7 cellular contexts compared by ENCODE assay signal in genomic region chr1:28877132-28877781, GRCh38. TPM values are rescaled to one million over a fixed set of nuclear protein-coding genes. Genes with fewer than 3 reads are reported as not detected.
DNase-seq lines count a peak whose midpoint lies in the region; ATAC-seq, FAIRE-seq and TF ChIP-seq lines count a peak whose summit lies in the region.

No MANE protein-coding gene starts in this region.

- TF ChIP-seq EP300 in upper lobe of left lung (IDR thresholded peaks at IDR 0.05) = no peak

- H3K4me1 ChIP-seq in parathyroid adenoma = no peaks in the 10 kb centered on the region
- peaks cover under 1 to 10% (median 5%) of the 10 kb centered on the region in 4 donors for H3K4me1 ChIP-seq in upper lobe of left lung

- TF ChIP-seq POLR2A in GM12892 (IDR thresholded peaks at IDR 0.05; ENCODE audit: low read depth, low read length) = no peak
- TF ChIP-seq POLR2A in upper lobe of left lung (IDR thresholded peaks at IDR 0.05) = no peak

- no peaks in the 10 kb centered on the region for H3K9me3 ChIP-seq in parathyroid adenoma (ENCODE audit: control insufficient read depth, low read length)
- no peaks in the 10 kb centered on the region for H3K9me3 ChIP-seq in upper lobe of left lung

- H3K36me3 ChIP-seq in parathyroid adenoma (ENCODE audit: control insufficient read depth, insufficient read depth, low read length) (no peaks in the 10 kb centered on the region), upper lobe of left lung (no peaks in the 10 kb centered on the region)

- no peaks in the 10 kb centered on the region for H3K79me2 ChIP-seq in parathyroid adenoma

- H3K4me3 ChIP-seq in parathyroid adenoma (ENCODE audit: low read depth, low read length) (no peak overlapping the region), upper lobe of left lung (no peak overlapping the region)

- DNase-seq in GM12892 (ENCODE audit: insufficient read length) (peak; percentile 60), NAMALWA (ENCODE audit: low spot score) (peak; percentile 78), SK-N-DZ (ENCODE audit: low spot score) (peak; percentile 70), germinal center (ENCODE audit: low spot score) (peak; percentile 77), upper lobe of left lung (peak in 1 of 2 donors; percentile 85)
- DNase-seq in activated gamma-delta T cell treated with anti-CD3 and anti-CD28 coated beads, Interleukin-2, amount 50 U/mL, for 16 hours (ENCODE audit: low read depth) = peak; percentile 57

- no peak overlapping the region for H3K9ac ChIP-seq in parathyroid adenoma

- no peak overlapping the region for H2AFZ ChIP-seq in parathyroid adenoma

- H3K4me2 ChIP-seq in parathyroid adenoma (ENCODE audit: low read length) = no peak overlapping the region

- no peaks in the 10 kb centered on the region for H3K27me3 ChIP-seq in parathyroid adenoma (ENCODE audit: control insufficient read depth, insufficient read depth, low read length)
- H3K27me3 ChIP-seq in upper lobe of left lung = no peaks in the 10 kb centered on the region

- WGBS in upper lobe of left lung, 2 donors = 25 to 30% methylated on average over 16 to 18 of the region's 18 CpGs

- TF ChIP-seq CTCF in parathyroid adenoma (IDR thresholded peaks at IDR 0.05) (peak; percentile 75), upper lobe of left lung (IDR thresholded peaks at IDR 0.05) (peak; percentile 81 to 95 (median 91))

- ATAC-seq in upper lobe of left lung (ENCODE audit: low FRiP score in 2 of 2) = peak; percentile 90 to 91

- no peak overlapping the region for H3K27ac ChIP-seq in parathyroid adenoma
- H3K27ac ChIP-seq in upper lobe of left lung = no peak overlapping the region

- peak; percentile 96 for FAIRE-seq in GM12892 (lab: Jason Lieb, UNC)

RNA-seq across cellular contexts. Expression of gene EPB41, which starts 37.1 kb away (rescaled TPM):
- 19.1 TPM for polyA plus RNA-seq in GM12892 (2012; ENCODE audit: missing spikeins)
- 79.5 and 92.7 TPM in 2 replicates for polyA plus RNA-seq in SK-N-DZ (2014; cell fraction: cytosol; rRNA removed)
- polyA plus RNA-seq in SK-N-DZ (2014; cell fraction: nucleus; rRNA removed) = 41.3 and 55.5 TPM in 2 replicates
- total RNA-seq in upper lobe of left lung = 100 to 1,000 TPM in 1 of 6 donors, 10 to 100 TPM in 5; 43.5 to 109 (median 51.9) TPM
